Comparison of ENCODE assay signal across 18 cellular contexts in genomic region chr2:10783421-10783820, GRCh38.
"Had no signal": no experiment of that assay in that cellular context is flagged by ENCODE, and none has a peak within 500 bp of the region (broad histone marks: within the 10 kb centered on the region; RNA-seq: fewer than 3 reads in every experiment).

No MANE protein-coding gene starts in this region.

- H3K27ac ChIP-seq: adrenal gland, brain microvascular endothelial cell, esophagus muscularis mucosa, upper lobe of right lung had no signal

- H3K4me3 ChIP-seq: adrenal gland, esophagus muscularis mucosa, mucosa of descending colon, upper lobe of right lung had no signal

- H3K9me3 Mint-ChIP-seq: activated B cell treated with CpG ODN at 0.5 μM for 24 hours; activated CD4-positive, alpha-beta T cell treated with anti-CD3 and anti-CD28 coated beads, Interleukin-2, amount 10 ng/mL, durations not matched to agents 7 days and 5 days; immature natural killer cell; natural killer cell; stimulated activated naive CD8-positive, alpha-beta T cell treated with anti-CD3 and anti-CD28 coated beads, Interleukin-15, Interleukin-2, amounts not matched to agents 100 ng/mL and 50 ng/mL, for 24 hours had no signal

- H3K4me1 ChIP-seq: esophagus muscularis mucosa, upper lobe of right lung had no signal

- H3K27me3 ChIP-seq: adrenal gland, brain microvascular endothelial cell, esophagus muscularis mucosa, upper lobe of right lung had no signal

- H3K9me3 ChIP-seq: adrenal gland, esophagus muscularis mucosa, mucosa of descending colon, upper lobe of right lung had no signal

- H3K4me3 Mint-ChIP-seq: activated B cell treated with CpG ODN at 0.5 μM for 24 hours; activated CD4-positive, alpha-beta T cell treated with anti-CD3 and anti-CD28 coated beads, Interleukin-2, amount 10 ng/mL, durations not matched to agents 7 days and 5 days; immature natural killer cell; natural killer cell; stimulated activated naive CD8-positive, alpha-beta T cell treated with anti-CD3 and anti-CD28 coated beads, Interleukin-15, Interleukin-2, amounts not matched to agents 100 ng/mL and 50 ng/mL, for 24 hours; T-helper 17 cell had no signal

- ATAC-seq: left lobe of liver, mucosa of descending colon, natural killer cell, T-helper 17 cell, upper lobe of right lung had no signal

- H3K27ac Mint-ChIP-seq: activated B cell treated with CpG ODN at 0.5 μM for 24 hours; activated CD4-positive, alpha-beta T cell treated with anti-CD3 and anti-CD28 coated beads, Interleukin-2, amount 10 ng/mL, durations not matched to agents 7 days and 5 days; stimulated activated naive CD8-positive, alpha-beta T cell treated with anti-CD3 and anti-CD28 coated beads, Interleukin-15, Interleukin-2, amounts not matched to agents 100 ng/mL and 50 ng/mL, for 24 hours; T-helper 17 cell had no signal

- FAIRE-seq: endometrium, TTC549 had no signal

- H3K27me3 Mint-ChIP-seq: activated B cell treated with CpG ODN at 0.5 μM for 24 hours; activated CD4-positive, alpha-beta T cell treated with anti-CD3 and anti-CD28 coated beads, Interleukin-2, amount 10 ng/mL, durations not matched to agents 7 days and 5 days; stimulated activated naive CD8-positive, alpha-beta T cell treated with anti-CD3 and anti-CD28 coated beads, Interleukin-15, Interleukin-2, amounts not matched to agents 100 ng/mL and 50 ng/mL, for 24 hours; T-helper 17 cell had no signal

- H3K4me1 Mint-ChIP-seq: activated B cell treated with CpG ODN at 0.5 μM for 24 hours; activated CD4-positive, alpha-beta T cell treated with anti-CD3 and anti-CD28 coated beads, Interleukin-2, amount 10 ng/mL, durations not matched to agents 7 days and 5 days; immature natural killer cell had no signal

- DNase-seq: activated B cell treated with CpG ODN at 0.5 μM for 24 hours; activated CD4-positive, alpha-beta T cell treated with anti-CD3 and anti-CD28 coated beads, Interleukin-2, amount 10 ng/mL, durations not matched to agents 7 days and 5 days; activated CD8-positive, alpha-beta memory T cell treated with anti-CD3 and anti-CD28 coated beads for 24 hours; activated naive CD4-positive, alpha-beta T cell treated with anti-CD3 and anti-CD28 coated beads, Interleukin-2, amount 50 U/mL, for 16 hours; brain microvascular endothelial cell; cerebellar nuclear complex; immature natural killer cell; mucosa of descending colon; natural killer cell; stimulated activated CD4-positive, alpha-beta T cell treated with anti-CD3 and anti-CD28 coated beads, Interleukin-12 subunit alpha, Interleukin-12 subunit beta, amount 100 ng/mL, for 4 hours; T-helper 17 cell; upper lobe of right lung had no signal
